7 cellular contexts compared by ENCODE assay signal in genomic region chr10:18238875-18239485, GRCh38.
A peak's percentile ranks its signal among the peaks of the same experiment; 100 is the strongest.
DNase-seq lines count a peak whose midpoint lies in the region; ATAC-seq and TF ChIP-seq lines count a peak whose summit lies in the region.

No MANE protein-coding gene starts in this region.

- H3F3A ChIP-seq in Loucy (ENCODE audit: low read depth) = no peaks in the 10 kb centered on the region

- H3K9me3 ChIP-seq in Loucy (ENCODE audit: insufficient read depth, low read depth, low read length) (no peaks in the 10 kb centered on the region), right lobe of liver (no peaks in the 10 kb centered on the region), neuronal stem cell (replicated peaks in 1 of 2; ENCODE audit: control insufficient read depth in 2 of 2, insufficient read depth in 1 of 2, low read depth in 1 of 2, low read length in 2 of 2) (no peaks in the 10 kb centered on the region)
- H3K9me3 ChIP-seq in CD8-positive, alpha-beta T cell (ENCODE audit: low read length) = no peaks in the 10 kb centered on the region

- H2BK12ac ChIP-seq in neuronal stem cell (ENCODE audit: low read length) = no peak overlapping the region

- H3K79me2 ChIP-seq in Loucy (ENCODE audit: insufficient read depth, low read length) = no peaks in the 10 kb centered on the region

- H3K9me2 ChIP-seq in Loucy (replicated peaks; ENCODE audit: low read depth, low read length) = no peaks in the 10 kb centered on the region

- H3K27ac ChIP-seq in right lobe of liver (no peak overlapping the region), neuronal stem cell (replicated peaks; ENCODE audit: low read length) (no peak overlapping the region)
- no peak overlapping the region for H3K27ac ChIP-seq in CD8-positive, alpha-beta T cell (ENCODE audit: low read depth, low read length)

- no peaks in the 10 kb centered on the region for H3K9me3 Mint-ChIP-seq in CD8-positive, alpha-beta T cell

- no peak overlapping the region for H2BK15ac ChIP-seq in neuronal stem cell (ENCODE audit: low read length)

- no peak overlapping the region for H3K4ac ChIP-seq in neuronal stem cell (ENCODE audit: low read length)

- no peak overlapping the region for H3K18ac ChIP-seq in neuronal stem cell (ENCODE audit: low read length)

- H2AFZ ChIP-seq in Loucy (ENCODE audit: low read length) = no peak overlapping the region
- no peak overlapping the region for H2AFZ ChIP-seq in neuronal stem cell (ENCODE audit: low read length)

- no peaks in the 10 kb centered on the region for H3K79me1 ChIP-seq in neuronal stem cell (ENCODE audit: low read depth, low read length)

- H3K36me3 ChIP-seq in Loucy (ENCODE audit: insufficient read depth, low read length) = no peaks in the 10 kb centered on the region
- H3K36me3 ChIP-seq in right lobe of liver = no peaks in the 10 kb centered on the region
- H3K36me3 ChIP-seq in neuronal stem cell (replicated peaks in 1 of 2; ENCODE audit: control insufficient read depth in 2 of 2, insufficient read depth in 2 of 2, low read length in 2 of 2) = no peaks in the 10 kb centered on the region
- H3K36me3 ChIP-seq in CD8-positive, alpha-beta T cell (ENCODE audit: insufficient read depth, low read length) = no peaks in the 10 kb centered on the region

- POLR2A ChIA-PET in CD8-positive, alpha-beta T cell (lab: Charles Lee) = no interaction called here

- no peaks in the 10 kb centered on the region for H4K20me1 ChIP-seq in Loucy (ENCODE audit: insufficient read depth, low read length, poor library complexity, severe bottlenecking)

- DNase-seq in GM12864 (ENCODE audit: low read depth) (no peak), T47D (ENCODE audit: low read depth in 1 of 2, low spot score in 1 of 2) (peak; percentile 21 to 68), right lobe of liver (no peak), neuronal stem cell (ENCODE audit: low spot score) (no peak)
- DNase-seq in CD8-positive, alpha-beta T cell = no peak

- H4K8ac ChIP-seq in neuronal stem cell (ENCODE audit: low read depth, low read length) = no peak overlapping the region

- no peak overlapping the region for H4K91ac ChIP-seq in neuronal stem cell (ENCODE audit: low read depth, low read length, poor library complexity)

- H3K9ac ChIP-seq in Loucy (ENCODE audit: low read depth, low read length, poor library complexity, severe bottlenecking) = no peak overlapping the region
- no peak overlapping the region for H3K9ac ChIP-seq in neuronal stem cell (ENCODE audit: low read depth, low read length, poor library complexity)

- no peak overlapping the region for H3K23ac ChIP-seq in neuronal stem cell (ENCODE audit: low read depth, low read length, poor library complexity)

- no peaks in the 10 kb centered on the region for H3K27me3 ChIP-seq in Loucy (ENCODE audit: insufficient read depth, low read length, poor library complexity, severe bottlenecking)
- H3K27me3 ChIP-seq in right lobe of liver = no peaks in the 10 kb centered on the region
- H3K27me3 ChIP-seq in neuronal stem cell (ENCODE audit: control insufficient read depth in 3 of 3, insufficient read depth in 3 of 3, low read depth in 1 of 3, low read length in 3 of 3) = no peaks in the 10 kb centered on the region
- H3K27me3 ChIP-seq in CD8-positive, alpha-beta T cell (ENCODE audit: insufficient read depth, low read length) = no peaks in the 10 kb centered on the region

- peaks cover 2% of the 10 kb centered on the region for H3K27me3 Mint-ChIP-seq in CD8-positive, alpha-beta T cell (ENCODE audit: low read depth)

- 38% methylated on average over 8 of the region's 8 CpGs for WGBS in right lobe of liver (ENCODE audit: insufficient coverage, low coverage, low lambda C conversion rate, missing lambda C conversion rate)
- WGBS in neuronal stem cell (ENCODE audit: extremely low coverage in 2 of 2, insufficient read length in 2 of 2, insufficient replicate concordance in 1 of 2), 2 donors = no CpG with 5 or more reads among the region's 8 CpGs

- no peak overlapping the region for H3K4me3 ChIP-seq in GM12864 (ENCODE audit: low read depth, low read length)
- H3K4me3 ChIP-seq in Loucy (ENCODE audit: low read length, poor library complexity, severe bottlenecking) = no peak overlapping the region
- no peak overlapping the region for H3K4me3 ChIP-seq in right lobe of liver
- no peak overlapping the region for H3K4me3 ChIP-seq in neuronal stem cell (ENCODE audit: low read length in 2 of 2)
- no peak overlapping the region for H3K4me3 ChIP-seq in CD8-positive, alpha-beta T cell (ENCODE audit: low read depth, low read length)

- H3K4me1 Mint-ChIP-seq in CD8-positive, alpha-beta T cell (ENCODE audit: low read depth) = no peaks in the 10 kb centered on the region

- peak; percentile 36 to 71 (median 64) for ATAC-seq in right lobe of liver
- ATAC-seq in GM19328 (IDR thresholded peaks at IDR 0.05; ENCODE audit: unreplicated experiment) = no peak
- no peak for ATAC-seq in CD8-positive, alpha-beta T cell

- H3K14ac ChIP-seq in neuronal stem cell (ENCODE audit: low read length) = no peak overlapping the region

- no peak overlapping the region for H3K27ac Mint-ChIP-seq in CD8-positive, alpha-beta T cell

- no peak overlapping the region for H3K4me2 ChIP-seq in Loucy (ENCODE audit: low read depth, low read length, poor library complexity, severe bottlenecking)
- no peak overlapping the region for H3K4me2 ChIP-seq in neuronal stem cell (ENCODE audit: insufficient read depth, low read length, poor library complexity, severe bottlenecking)

- no peak overlapping the region for H2AK5ac ChIP-seq in neuronal stem cell (ENCODE audit: low read depth, low read length)

- CTCF ChIA-PET in CD8-positive, alpha-beta T cell (lab: Charles Lee) = interaction anchor here (0.6 to 1.1 kb wide), 2 partner anchors 636 to 710 kb away, joined by 3 read pairs; no protein-coding TSS in a partner anchor

- H3K36me3 Mint-ChIP-seq in CD8-positive, alpha-beta T cell = no peaks in the 10 kb centered on the region

- in situ Hi-C loops in T47D (cut with HindIII; ENCODE audit: low pct_unique_long_range_greater_than_20kb, low sequenced_read_pairs) = no loop called here

- TF ChIP-seq CTCF in GM12864 (IDR thresholded peaks at IDR 0.05; ENCODE audit: low read depth, low read length, missing control alignments) (peak; percentile 59), Loucy (conservative IDR thresholded peaks at IDR 0.05; ENCODE audit: low read length) (peak; percentile 65), right lobe of liver (IDR thresholded peaks at IDR 0.05) (peak; percentile 45 to 77 (median 72))
- TF ChIP-seq CTCF in CD8-positive, alpha-beta T cell (IDR thresholded peaks at IDR 0.05) = no peak

- no peak overlapping the region for H3K4me3 Mint-ChIP-seq in CD8-positive, alpha-beta T cell

- H3K4me1 ChIP-seq in Loucy (ENCODE audit: insufficient read depth, low read length, poor library complexity, severe bottlenecking) (no peaks in the 10 kb centered on the region), right lobe of liver (no peaks in the 10 kb centered on the region), neuronal stem cell (ENCODE audit: control insufficient read depth in 2 of 2, insufficient read depth in 1 of 2, low read depth in 1 of 2, low read length in 2 of 2) (peaks cover 0 to 3% of the 10 kb centered on the region in 2 donors)
- H3K4me1 ChIP-seq in CD8-positive, alpha-beta T cell (ENCODE audit: insufficient read depth, low read length) = no peaks in the 10 kb centered on the region

- H2BK5ac ChIP-seq in neuronal stem cell (ENCODE audit: low read length) = no peak overlapping the region

- TF ChIP-seq POLR2A in right lobe of liver (IDR thresholded peaks at IDR 0.05) = no peak

- no peak overlapping the region for H2BK120ac ChIP-seq in neuronal stem cell (ENCODE audit: low read depth, low read length)

- intact Hi-C loops in right lobe of liver (cut with DNase I) = no loop called here
- intact Hi-C loops in CD8-positive, alpha-beta T cell (cut with DNase I, micrococcal nuclease) = loop anchor here (5.0 to 10.0 kb wide), 2 partner anchors 632 to 634 kb away; no protein-coding TSS in a partner anchor

Comparison
In these comparisons a context has a peak if more than half of its experiments do, and no peak if none do; other contexts are left out.
1. DNase-seq: peak in T47D (2 of 2); none in GM12864 (single experiment), right lobe of liver (0 of 3), neuronal stem cell (single experiment) and CD8-positive, alpha-beta T cell (0 of 7).
2. ATAC-seq: peak in right lobe of liver (4 of 4); none in GM19328 (single experiment) and CD8-positive, alpha-beta T cell (single experiment).
3. intact Hi-C loops: an anchor here in CD8-positive, alpha-beta T cell (5.0 to 10.0 kb wide); none called in right lobe of liver.